ENCODE assay signal across 30 cellular contexts in genomic region chr7:25240896-25241295, GRCh38. TPM values are rescaled to one million over a fixed set of nuclear protein-coding genes. Genes with fewer than 3 reads are reported as not detected.
"Had no signal": no experiment of that assay in that cellular context is flagged by ENCODE, and none has a peak within 500 bp of the region (broad histone marks: within the 10 kb centered on the region; RNA-seq: fewer than 3 reads in every experiment).

No MANE protein-coding gene starts in this region.

- ATAC-seq: natural killer cell; right lobe of liver; stimulated activated naive B cell treated with anti-CD40 and anti-IgM and Interleukin-4, amounts not matched to agents 10 μg/mL and 1 μg/mL and 100 μg/mL, for 72 hours; stimulated activated naive CD8-positive, alpha-beta T cell treated with anti-CD3 and anti-CD28 coated beads, Interleukin-15, Interleukin-2, amounts not matched to agents 100 U/mL and 50 U/mL, for 24 hours had no signal

- DNase-seq: islet precursor cell; naive B cell; natural killer cell; nephron progenitor cell; occipital lobe; right lobe of liver; stimulated activated CD4-positive, alpha-beta T cell treated with anti-CD3 and anti-CD28 coated beads, Interleukin-12 subunit alpha, Interleukin-12 subunit beta, amount 100 ng/mL, for 4 hours; stimulated activated CD4-positive, alpha-beta T cell treated with anti-CD3 and anti-CD28 coated beads, Interleukin-15, amount 100 ng/mL, for 24 hours; stimulated activated CD4-positive, alpha-beta T cell treated with anti-CD3 and anti-CD28 coated beads, Interleukin-2, amount 100 ng/mL, for 24 hours; stimulated activated CD4-positive, alpha-beta T cell treated with anti-CD3 and anti-CD28 coated beads, Interleukin-4, amount 100 ng/mL, for 1 hour; stimulated activated naive B cell treated with anti-CD40 and anti-IgM and Interleukin-4, amounts not matched to agents 10 μg/mL and 1 μg/mL and 100 μg/mL, for 72 hours; stimulated activated naive CD8-positive, alpha-beta T cell treated with anti-CD3 and anti-CD28 coated beads, Interleukin-15, Interleukin-2, amounts not matched to agents 100 U/mL and 50 U/mL, for 24 hours; stomach; testis; upper lobe of right lung had no signal

- H3K9ac ChIP-seq: neural progenitor cell, parathyroid adenoma had no signal

- H3K4me3 ChIP-seq: hepatocyte, left ventricle myocardium inferior, lung, neural progenitor cell, psoas muscle, right lobe of liver, stomach, testis, upper lobe of right lung had no signal

- H3K79me2 ChIP-seq: hepatocyte, parathyroid adenoma had no signal

- H3K27me3 ChIP-seq: hepatocyte, neural progenitor cell, right lobe of liver, testis, tibial artery, upper lobe of right lung had no signal

- H3K36me3 ChIP-seq: left ventricle myocardium inferior, neural progenitor cell, neutrophil, right lobe of liver, stomach, tibial artery, upper lobe of right lung had no signal

- H2AFZ ChIP-seq: hepatocyte, neural progenitor cell, parathyroid adenoma had no signal

- H3K4me1 ChIP-seq: parathyroid adenoma, right lobe of liver, stomach, testis, upper lobe of right lung had no signal

- H3K9me3 ChIP-seq: left ventricle myocardium inferior, neutrophil, psoas muscle, right lobe of liver, stomach, testis, tibial artery, upper lobe of right lung had no signal

- FAIRE-seq: urothelium cell line had no signal

- H3K27ac ChIP-seq: hepatocyte, left ventricle myocardium inferior, neural progenitor cell, neutrophil, parathyroid adenoma, psoas muscle, right lobe of liver, stomach, testis, upper lobe of right lung had no signal

- H3K4me2 ChIP-seq: neural progenitor cell had no signal

RNA-seq across cellular contexts. Expression of gene NPVF, which starts 12.6 kb away (rescaled TPM):
- total RNA-seq: hepatocyte, kidney epithelial cell, left ventricle myocardium inferior, lower leg skin, lung, mucosa of gallbladder, natural killer cell, occipital lobe, osteocyte, posterior vena cava, psoas muscle, right lobe of liver, skeletal muscle tissue, stomach, testis, upper lobe of right lung had no signal
- polyA plus RNA-seq: hepatocyte, lung, psoas muscle, stomach had no signal
